ENCODE assay signal across 12 cellular contexts in the genomic region with DNA sequence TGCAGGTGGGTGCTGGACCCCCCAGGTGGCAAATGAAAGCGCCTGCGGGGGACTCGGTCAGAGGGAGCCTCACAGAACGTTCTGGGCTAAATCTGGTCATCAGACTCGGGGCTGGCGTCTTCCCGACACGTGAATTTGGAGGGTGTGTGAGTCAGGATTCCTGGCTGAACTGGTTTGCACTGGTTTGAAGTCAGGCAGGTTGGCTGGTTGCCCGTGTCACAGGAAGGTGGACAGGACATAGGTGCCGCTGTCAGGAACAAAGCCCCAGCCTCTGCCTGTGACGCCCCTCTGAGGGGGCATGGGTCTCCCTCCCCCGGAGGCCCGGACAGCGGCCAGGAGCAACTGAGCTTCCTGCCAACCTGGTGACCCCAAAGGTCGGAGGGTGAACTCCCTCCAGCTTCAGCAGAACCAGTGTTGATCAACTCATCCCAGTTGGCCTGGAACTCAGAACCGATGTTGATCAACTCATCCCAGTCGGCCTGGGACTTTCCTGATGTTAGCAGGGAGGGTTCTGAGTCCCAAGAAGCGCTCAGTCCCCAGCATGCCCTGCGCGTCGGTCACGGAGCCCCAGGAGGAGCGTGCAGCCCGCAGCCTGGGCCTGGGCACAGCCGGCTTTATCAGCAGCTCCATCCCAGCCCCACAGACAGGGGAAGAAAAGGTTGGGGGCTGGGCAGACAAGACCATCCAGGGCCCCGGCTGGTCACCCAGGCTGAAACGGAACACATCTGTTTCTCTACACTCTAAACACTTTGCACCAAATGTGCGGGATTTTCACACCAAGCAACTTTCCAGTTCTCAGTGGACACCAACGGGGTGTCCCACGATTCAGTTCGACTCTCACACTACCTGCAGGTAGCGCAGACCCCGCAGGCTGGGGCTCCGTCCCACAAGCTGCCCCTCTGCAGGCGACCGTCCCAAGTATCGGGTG. TPM values are rescaled to one million over a fixed set of nuclear protein-coding genes. Genes with fewer than 3 reads are reported as not detected.
DNase-seq lines count a peak whose midpoint lies in the region; ATAC-seq and TF ChIP-seq lines count a peak whose summit lies in the region.
"Had no signal": no experiment of that assay in that cellular context is flagged by ENCODE, and none has a peak within 500 bp of the region (broad histone marks: within the 10 kb centered on the region; RNA-seq: fewer than 3 reads in every experiment).

No MANE protein-coding gene starts in this region.

- no peak for ATAC-seq in omental fat pad (ENCODE audit: low FRiP score)
- ATAC-seq in HG02852 (IDR thresholded peaks at IDR 0.05; ENCODE audit: unreplicated experiment) = no peak

- H3K36me3 Mint-ChIP-seq in endodermal cell (ENCODE audit: low read depth) = no peaks in the 10 kb centered on the region
- H3K36me3 Mint-ChIP-seq: CD4-positive, alpha-beta memory T cell; IgD-negative memory B cell had no signal

- no peaks in the 10 kb centered on the region for H3K9me3 Mint-ChIP-seq in endodermal cell
- H3K9me3 Mint-ChIP-seq: activated T-helper 1 cell treated with anti-CD3 and anti-CD28 coated beads, Interleukin-12 subunit alpha, Interleukin-12 subunit beta, Interleukin-2, Interleukin-4 antibody, amounts not matched to agents 30 ng/mL and 10 ng/mL and 1 ng/mL, durations not matched to agents 14 hours and 24 hours and 36 hours; CD4-positive, alpha-beta memory T cell had no signal

- no peaks in the 10 kb centered on the region for H4K20me1 ChIP-seq in GM23248 (ENCODE audit: insufficient read depth)

- no peaks in the 10 kb centered on the region for H3K4me1 Mint-ChIP-seq in endodermal cell

- H3K4me1 ChIP-seq in BE2C = no peaks in the 10 kb centered on the region
- no peaks in the 10 kb centered on the region for H3K4me1 ChIP-seq in endodermal cell (ENCODE audit: control insufficient read depth, insufficient read depth, low read length)
- H3K4me1 ChIP-seq in GM23248 (ENCODE audit: insufficient read depth) = no peaks in the 10 kb centered on the region

- H3K4me2 ChIP-seq in GM23248 (ENCODE audit: unreplicated experiment) = no peak overlapping the region

- no peak overlapping the region for H3K27ac ChIP-seq in endodermal cell (ENCODE audit: low read depth, low read length)
- no peak overlapping the region for H3K27ac ChIP-seq in GM23248

- no peaks in the 10 kb centered on the region for H3F3A ChIP-seq in GM23248 (ENCODE audit: insufficient read depth)

- no peak overlapping the region for H3K27ac Mint-ChIP-seq in endodermal cell
- H3K27ac Mint-ChIP-seq: activated T-helper 1 cell treated with anti-CD3 and anti-CD28 coated beads, Interleukin-12 subunit alpha, Interleukin-12 subunit beta, Interleukin-2, Interleukin-4 antibody, amounts not matched to agents 30 ng/mL and 10 ng/mL and 1 ng/mL, durations not matched to agents 14 hours and 24 hours and 36 hours; CD4-positive, alpha-beta memory T cell had no signal

- peak; percentile 5 for DNase-seq in BE2C
- DNase-seq in HT1080 (ENCODE audit: low read depth) = peak; percentile 34
- peak; percentile 36 for DNase-seq in endodermal cell
- peak; percentile 22 for DNase-seq in omental fat pad (ENCODE audit: low spot score)
- DNase-seq in NCI-H1092 (lab: John Stamatoyannopoulos, UW) = no peak
- no peak for DNase-seq in GM23248
- DNase-seq in DMS79 treated with DMSO at 0.1 percent for 48 hours (lab: John Stamatoyannopoulos, UW) = no peak
- DNase-seq: NCI-H526 had no signal

- no peaks in the 10 kb centered on the region for H3K36me3 ChIP-seq in BE2C
- H3K36me3 ChIP-seq in endodermal cell (ENCODE audit: control insufficient read depth, insufficient read depth, low read length) = no peaks in the 10 kb centered on the region
- no peaks in the 10 kb centered on the region for H3K36me3 ChIP-seq in GM23248 (ENCODE audit: low read depth)

- H3K27me3 ChIP-seq in BE2C = no peaks in the 10 kb centered on the region
- no peaks in the 10 kb centered on the region for H3K27me3 ChIP-seq in endodermal cell (ENCODE audit: control insufficient read depth, insufficient read depth, low read length, poor library complexity, severe bottlenecking)
- H3K27me3 ChIP-seq in GM23248 (replicated peaks; ENCODE audit: insufficient read depth) = no peaks in the 10 kb centered on the region

- WGBS in endodermal cell (ENCODE audit: insufficient coverage in 1 of 2, insufficient read length in 1 of 2), 2 experiments = 93 to 96% methylated on average over 24 to 37 of the region's 37 CpGs
- 84 to 87% methylated on average over 36 to 37 of the region's 37 CpGs for WGBS in GM23248 (ENCODE audit: low coverage in 1 of 2, low lambda C conversion rate in 2 of 2, missing lambda C conversion rate in 2 of 2), 2 experiments

- peaks cover 2% of the 10 kb centered on the region for H3K27me3 Mint-ChIP-seq in endodermal cell (ENCODE audit: insufficient read depth)
- H3K27me3 Mint-ChIP-seq: CD4-positive, alpha-beta memory T cell had no signal

- TF ChIP-seq CTCF in BE2C (IDR thresholded peaks at IDR 0.05; ENCODE audit: low read depth, low read length) = no peak
- no peak for TF ChIP-seq CTCF in endodermal cell (conservative IDR thresholded peaks at IDR 0.05)
- TF ChIP-seq CTCF in omental fat pad (IDR thresholded peaks at IDR 0.05) = no peak

- no peaks in the 10 kb centered on the region for H3K9me2 ChIP-seq in GM23248 (ENCODE audit: insufficient read depth)

- H3K9me3 ChIP-seq in BE2C = no peaks in the 10 kb centered on the region
- H3K9me3 ChIP-seq in endodermal cell (ENCODE audit: control insufficient read depth, low read length) = no peaks in the 10 kb centered on the region
- H3K9me3 ChIP-seq in GM23248 (ENCODE audit: low read depth) = no peaks in the 10 kb centered on the region

- H3K4me3 ChIP-seq in BE2C (ENCODE audit: low read depth, low read length) (no peak overlapping the region), endodermal cell (ENCODE audit: low read length) (no peak overlapping the region), GM23248 (no peak overlapping the region)

- H3K9ac ChIP-seq in endodermal cell (ENCODE audit: extremely low read depth, low read length, poor library complexity, severe bottlenecking) (no peak overlapping the region), GM23248 (no peak overlapping the region)

- in situ Hi-C loops in GM23248 (cut with MboI) = no loop called here

- H3K79me2 ChIP-seq in GM23248 (ENCODE audit: insufficient read depth) = no peaks in the 10 kb centered on the region

- H3K4me3 Mint-ChIP-seq in endodermal cell = no peak overlapping the region
- H3K4me3 Mint-ChIP-seq: activated T-helper 1 cell treated with anti-CD3 and anti-CD28 coated beads, Interleukin-12 subunit alpha, Interleukin-12 subunit beta, Interleukin-2, Interleukin-4 antibody, amounts not matched to agents 30 ng/mL and 10 ng/mL and 1 ng/mL, durations not matched to agents 14 hours and 24 hours and 36 hours; CD4-positive, alpha-beta memory T cell; IgD-negative memory B cell had no signal

- H2AFZ ChIP-seq in GM23248 = no peak overlapping the region

RNA-seq across cellular contexts. Expression of gene METRNL, which starts 14.4 kb away (rescaled TPM):
- 25.8 TPM for polyA plus RNA-seq in BE2C (2012; ENCODE audit: insufficient read depth, insufficient read length, low read depth)
- total RNA-seq in HT1080 (2014; rRNA removed; shearing (Covaris generic)) = 43.6 and 53.3 TPM in 2 replicates
- 54.6 and 67.2 TPM in 2 replicates for polyA plus RNA-seq in HT1080 (2015; cell fraction: cytosol; rRNA removed)
- 31.9 and 34.8 TPM in 2 replicates for polyA plus RNA-seq in HT1080 (2015; cell fraction: nucleus; rRNA removed)
- total RNA-seq in endodermal cell (10 to 100 TPM in 1 of 2 donors, 1 to 10 TPM in 1; 7.3 to 10.3 TPM), omental fat pad (100 to 1,000 TPM in 2 of 4 donors, 10 to 100 TPM in 2; 68.4 to 271 (median 99.9) TPM)
- 17.8 TPM for polyA plus RNA-seq in endodermal cell (2013, experiment 1 of 2)
- 16.6 TPM for polyA plus RNA-seq in endodermal cell (2013, experiment 2 of 2)
- 305 and 319 TPM in 2 replicates for total RNA-seq in GM23248 (2014; rRNA removed; shearing (Covaris generic))
- 26.5 and 28.4 TPM in 2 replicates for polyA plus RNA-seq in GM23248 (2016; fragmentation: Nextera tagmentation; extraction: Ambion mirVana)

Comparison
In these comparisons a context has a peak if more than half of its experiments do, and no peak if none do; other contexts are left out.
1. DNase-seq: peak in BE2C (single experiment), HT1080 (single experiment), endodermal cell (single experiment) and omental fat pad (single experiment); none in NCI-H1092 (single experiment), GM23248 (single experiment) and DMS79 treated with DMSO at 0.1 percent for 48 hours (single experiment).